30 cellular contexts compared by ENCODE assay signal in genomic region chr20:53399131-53399530, GRCh38.
"Had no signal": no experiment of that assay in that cellular context is flagged by ENCODE, and none has a peak within 500 bp of the region (broad histone marks: within the 10 kb centered on the region; RNA-seq: fewer than 3 reads in every experiment).

No MANE protein-coding gene starts in this region.

- H3K36me3 ChIP-seq: gastrocnemius medialis, heart right ventricle, lower lobe of right lung, prostate gland, right atrium auricular region, suprapubic skin, transverse colon, upper lobe of right lung, vagina had no signal

- DNase-seq: dorsolateral prefrontal cortex; effector CD8-positive, alpha-beta T cell; endodermal cell; foreskin fibroblast; gastrocnemius medialis; hypothalamus; immature natural killer cell; islet precursor cell; kidney glomerular epithelial cell; left colon; naive thymus-derived CD8-positive, alpha-beta T cell; nephron progenitor cell; nucleus accumbens; stimulated activated CD4-positive, alpha-beta T cell treated with anti-CD3 and anti-CD28 coated beads, Interleukin-12 subunit alpha, Interleukin-12 subunit beta, amount 100 ng/mL, for 4 hours; stimulated activated CD4-positive, alpha-beta T cell treated with anti-CD3 and anti-CD28 coated beads, Interleukin-1b, Interleukin-23, amount 100 ng/mL, for 48 hours; stimulated activated CD4-positive, alpha-beta T cell treated with anti-CD3 and anti-CD28 coated beads, Interleukin-4, amount 100 ng/mL, for 1 hour; stimulated activated CD8-positive, alpha-beta memory T cell treated with anti-CD3 and anti-CD28 coated beads, Interleukin-4, amount 100 ng/mL, for 48 hours; stimulated activated naive CD4-positive, alpha-beta T cell; stimulated activated naive CD8-positive, alpha-beta T cell treated with anti-CD3 and anti-CD28 coated beads, Interleukin-15, amount 100 ng/mL, for 72 hours; transverse colon had no signal

- H3K4me3 Mint-ChIP-seq: endodermal cell; immature natural killer cell; nephron progenitor cell; stimulated activated naive CD8-positive, alpha-beta T cell treated with anti-CD3 and anti-CD28 coated beads, Interleukin-15, amount 100 ng/mL, for 72 hours had no signal

- H3K4me1 ChIP-seq: lower lobe of right lung, prostate gland, right atrium auricular region, suprapubic skin, transverse colon, upper lobe of right lung, vagina had no signal

- H3K4me2 ChIP-seq: smooth muscle cell had no signal

- H3K27ac ChIP-seq: dorsolateral prefrontal cortex, epithelial cell of prostate, gastrocnemius medialis, heart right ventricle, lower lobe of right lung, prostate gland, right atrium auricular region, suprapubic skin, transverse colon, upper lobe of right lung, vagina had no signal

- ATAC-seq: esophagus mucosa; gastrocnemius medialis; left colon; naive thymus-derived CD8-positive, alpha-beta T cell had no signal

- H3K4me3 ChIP-seq: dorsolateral prefrontal cortex, gastrocnemius medialis, heart right ventricle, lower lobe of right lung, prostate gland, right atrium auricular region, smooth muscle cell, suprapubic skin, transverse colon, upper lobe of right lung, vagina had no signal

- H3K27me3 ChIP-seq: gastrocnemius medialis, heart right ventricle, right atrium auricular region, suprapubic skin, transverse colon, upper lobe of right lung, vagina had no signal

- H3K27ac Mint-ChIP-seq: endodermal cell; immature natural killer cell; nephron progenitor cell; stimulated activated naive CD8-positive, alpha-beta T cell treated with anti-CD3 and anti-CD28 coated beads, Interleukin-15, amount 100 ng/mL, for 72 hours had no signal

- H3K27me3 Mint-ChIP-seq: naive thymus-derived CD8-positive, alpha-beta T cell; stimulated activated naive CD8-positive, alpha-beta T cell treated with anti-CD3 and anti-CD28 coated beads, Interleukin-15, amount 100 ng/mL, for 72 hours had no signal

- H3K4me1 Mint-ChIP-seq: endodermal cell, immature natural killer cell had no signal

- H3K36me3 Mint-ChIP-seq: naive thymus-derived CD8-positive, alpha-beta T cell had no signal

- H3K9me3 ChIP-seq: gastrocnemius medialis, lower lobe of right lung, prostate gland, suprapubic skin, transverse colon, upper lobe of right lung, vagina had no signal

- H3K9me3 Mint-ChIP-seq: stimulated activated naive CD8-positive, alpha-beta T cell treated with anti-CD3 and anti-CD28 coated beads, Interleukin-15, amount 100 ng/mL, for 72 hours had no signal
